Comparison of ENCODE assay signal across 1 cellular context in genomic region chr19:39128511-39129079, GRCh38.
TF ChIP-seq lines count a peak whose summit lies in the region.

No MANE protein-coding gene starts in this region.

TF ChIP-seq in HEK293, 187 proteins besides CTCF, POLR2A, EP300 and RAD21 (continued from another document):
- no peak for TF ChIP-seq ZBTB11 (tag by site-specific recombination; conservative IDR thresholded peaks at IDR 0.05; ENCODE audit: low read depth)
